8 cellular contexts compared by ENCODE assay signal in the genomic region with DNA sequence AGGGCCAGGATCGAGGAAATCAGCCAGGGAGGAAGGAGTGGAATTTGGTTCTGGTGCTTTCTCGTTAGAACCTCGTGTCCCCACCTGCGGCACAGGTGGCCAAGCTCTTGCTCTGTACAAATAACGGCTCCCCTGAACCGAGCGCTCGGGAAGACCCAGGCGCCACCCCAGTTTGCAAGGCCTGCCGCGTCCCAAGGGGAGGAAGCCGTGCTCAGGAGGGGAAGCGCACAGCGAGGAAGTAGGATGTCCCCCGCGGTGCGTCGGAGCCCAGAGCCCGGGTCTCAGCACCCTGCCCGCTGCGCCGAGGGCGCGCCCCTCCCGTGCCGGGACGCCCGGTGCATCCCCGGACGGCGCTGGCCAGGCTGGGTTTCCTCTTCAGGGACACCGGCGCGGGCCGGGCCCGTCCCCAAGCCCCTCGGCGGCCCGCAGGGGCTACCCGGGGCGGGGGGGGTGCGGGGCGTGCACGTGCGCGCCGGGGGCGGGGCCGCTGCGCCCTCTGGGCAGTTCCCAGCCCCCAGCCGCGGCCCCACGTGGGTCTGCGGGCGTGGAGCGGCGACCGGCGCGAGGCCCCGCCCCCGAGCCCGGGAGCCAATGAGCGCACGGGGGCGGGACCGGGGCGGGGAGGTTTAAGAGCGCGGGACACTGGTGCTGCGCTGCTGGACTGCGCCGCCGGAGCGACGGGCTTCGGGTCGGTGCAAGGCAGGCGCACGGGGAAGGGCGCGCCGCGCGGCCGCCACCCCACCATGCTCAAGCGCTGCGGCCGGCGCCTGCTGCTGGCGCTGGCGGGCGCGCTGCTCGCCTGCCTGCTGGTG. TPM values are rescaled to one million over a fixed set of nuclear protein-coding genes. Genes with fewer than 3 reads are reported as not detected.
DNase-seq lines count a peak whose midpoint lies in the region; ATAC-seq and TF ChIP-seq lines count a peak whose summit lies in the region.

A gene with protein sequence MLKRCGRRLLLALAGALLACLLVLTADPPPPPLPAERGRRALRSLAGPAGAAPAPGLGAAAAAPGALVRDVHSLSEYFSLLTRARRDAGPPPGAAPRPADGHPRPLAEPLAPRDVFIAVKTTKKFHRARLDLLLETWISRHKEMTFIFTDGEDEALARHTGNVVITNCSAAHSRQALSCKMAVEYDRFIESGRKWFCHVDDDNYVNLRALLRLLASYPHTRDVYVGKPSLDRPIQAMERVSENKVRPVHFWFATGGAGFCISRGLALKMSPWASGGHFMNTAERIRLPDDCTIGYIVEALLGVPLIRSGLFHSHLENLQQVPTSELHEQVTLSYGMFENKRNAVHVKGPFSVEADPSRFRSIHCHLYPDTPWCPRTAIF (plus strand): TSS at position 656 of the 812 bp plus-strand sequence. CDS start 88 bp downstream, at position 744.

- peak within 1 kb of the TSS; percentile 49 to 54 for H3K4me3 ChIP-seq in cardiac fibroblast (replicated peaks in 1 of 2; ENCODE audit: low read depth in 2 of 2, low read length in 2 of 2)

- DNase-seq in ACHN (peak; percentile 96), NCI-H2196 treated with DMSO at 0.1 percent for 48 hours (lab: John Stamatoyannopoulos, UW; ENCODE audit: unreplicated experiment) (peak; percentile 73), WTC11 (ENCODE audit: low spot score) (peak; percentile 81), cardiac fibroblast (ENCODE audit: low read depth in 2 of 2) (peak; percentile 84 to 90), iris pigment epithelial cell (ENCODE audit: low read depth) (peak; percentile 84)
- DNase-seq in stimulated activated CD4-positive, alpha-beta T cell treated with anti-CD3 and anti-CD28 coated beads, Interleukin-12 subunit alpha, Interleukin-12 subunit beta, amount 100 ng/mL, for 24 hours (ENCODE audit: low read depth in 2 of 2), result peak; percentile 66 to 79

- peaks cover 45% of the 10 kb centered on the region for H3K4me1 Mint-ChIP-seq in WTC11

- H3K27ac Mint-ChIP-seq in WTC11, result no peak within 1 kb of the TSS

- POLR2A ChIA-PET in WTC11 (lab: Charles Lee), result interaction anchor here (1.0 kb wide), 1 partner anchor 51 kb away, joined by 3 read pairs; no protein-coding TSS in a partner anchor

- ATAC-seq in GM18867 (IDR thresholded peaks at IDR 0.05; ENCODE audit: unreplicated experiment), result peak; percentile 85
- ATAC-seq in HG03095 (IDR thresholded peaks at IDR 0.05; ENCODE audit: unreplicated experiment), result peak; percentile 82
- ATAC-seq in WTC11, result peak; percentile 75

- in situ Hi-C loops in ACHN (cut with HindIII; ENCODE audit: low pct_ligation_motif_present, low pct_unique_long_range_greater_than_20kb, low sequenced_read_pairs), result no loop called here

- peaks cover 24% of the 10 kb centered on the region for H3K27me3 Mint-ChIP-seq in WTC11 (ENCODE audit: low read depth)

- CTCF ChIA-PET in WTC11 (lab: Charles Lee), result interaction anchor here (1.1 to 2.9 kb wide), 2 partner anchors 19 to 50 kb away, joined by 4 to 15 read pairs; no protein-coding TSS in a partner anchor

- peak within 1 kb of the TSS; percentile 85 for H3K4me3 Mint-ChIP-seq in WTC11

- no peaks in the 10 kb centered on the region for H3K36me3 Mint-ChIP-seq in WTC11

- no peaks in the 10 kb centered on the region for H3K9me3 Mint-ChIP-seq in WTC11

- no peak for TF ChIP-seq CTCF in WTC11 (IDR thresholded peaks at IDR 0.05)
- no peak for TF ChIP-seq CTCF in cardiac fibroblast (IDR thresholded peaks at IDR 0.05; ENCODE audit: low read depth, low read length)

TF ChIP-seq in WTC11, 78 proteins besides CTCF, POLR2A, EP300 and RAD21 (continues in another document):
- TF ChIP-seq, protein P1, sequence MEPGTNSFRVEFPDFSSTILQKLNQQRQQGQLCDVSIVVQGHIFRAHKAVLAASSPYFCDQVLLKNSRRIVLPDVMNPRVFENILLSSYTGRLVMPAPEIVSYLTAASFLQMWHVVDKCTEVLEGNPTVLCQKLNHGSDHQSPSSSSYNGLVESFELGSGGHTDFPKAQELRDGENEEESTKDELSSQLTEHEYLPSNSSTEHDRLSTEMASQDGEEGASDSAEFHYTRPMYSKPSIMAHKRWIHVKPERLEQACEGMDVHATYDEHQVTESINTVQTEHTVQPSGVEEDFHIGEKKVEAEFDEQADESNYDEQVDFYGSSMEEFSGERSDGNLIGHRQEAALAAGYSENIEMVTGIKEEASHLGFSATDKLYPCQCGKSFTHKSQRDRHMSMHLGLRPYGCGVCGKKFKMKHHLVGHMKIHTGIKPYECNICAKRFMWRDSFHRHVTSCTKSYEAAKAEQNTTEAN (CRISPR knock-in tag; IDR thresholded peaks at IDR 0.05), result no peak
- TF ChIP-seq, protein P2, sequence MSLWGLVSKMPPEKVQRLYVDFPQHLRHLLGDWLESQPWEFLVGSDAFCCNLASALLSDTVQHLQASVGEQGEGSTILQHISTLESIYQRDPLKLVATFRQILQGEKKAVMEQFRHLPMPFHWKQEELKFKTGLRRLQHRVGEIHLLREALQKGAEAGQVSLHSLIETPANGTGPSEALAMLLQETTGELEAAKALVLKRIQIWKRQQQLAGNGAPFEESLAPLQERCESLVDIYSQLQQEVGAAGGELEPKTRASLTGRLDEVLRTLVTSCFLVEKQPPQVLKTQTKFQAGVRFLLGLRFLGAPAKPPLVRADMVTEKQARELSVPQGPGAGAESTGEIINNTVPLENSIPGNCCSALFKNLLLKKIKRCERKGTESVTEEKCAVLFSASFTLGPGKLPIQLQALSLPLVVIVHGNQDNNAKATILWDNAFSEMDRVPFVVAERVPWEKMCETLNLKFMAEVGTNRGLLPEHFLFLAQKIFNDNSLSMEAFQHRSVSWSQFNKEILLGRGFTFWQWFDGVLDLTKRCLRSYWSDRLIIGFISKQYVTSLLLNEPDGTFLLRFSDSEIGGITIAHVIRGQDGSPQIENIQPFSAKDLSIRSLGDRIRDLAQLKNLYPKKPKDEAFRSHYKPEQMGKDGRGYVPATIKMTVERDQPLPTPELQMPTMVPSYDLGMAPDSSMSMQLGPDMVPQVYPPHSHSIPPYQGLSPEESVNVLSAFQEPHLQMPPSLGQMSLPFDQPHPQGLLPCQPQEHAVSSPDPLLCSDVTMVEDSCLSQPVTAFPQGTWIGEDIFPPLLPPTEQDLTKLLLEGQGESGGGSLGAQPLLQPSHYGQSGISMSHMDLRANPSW (CRISPR knock-in tag; conservative IDR thresholded peaks at IDR 0.05; ENCODE audit: low read depth), result no peak
- TF ChIP-seq, protein P3, sequence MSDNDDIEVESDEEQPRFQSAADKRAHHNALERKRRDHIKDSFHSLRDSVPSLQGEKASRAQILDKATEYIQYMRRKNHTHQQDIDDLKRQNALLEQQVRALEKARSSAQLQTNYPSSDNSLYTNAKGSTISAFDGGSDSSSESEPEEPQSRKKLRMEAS (CRISPR knock-in tag; IDR thresholded peaks at IDR 0.05), result peak; percentile 16; the same call in 1 of the 2 replicates
- TF ChIP-seq GABPB1 (CRISPR knock-in tag; IDR thresholded peaks at IDR 0.05) (no peak), FOXK1 (CRISPR knock-in tag; IDR thresholded peaks at IDR 0.05) (0 out of 2 replicates have a peak, but pooled peaks have one; percentile 44), NR3C1 (CRISPR knock-in tag; conservative IDR thresholded peaks at IDR 0.05; ENCODE audit: low read depth) (0 out of 2 replicates have a peak, but pooled peaks have one; percentile 77), TEAD4 (CRISPR knock-in tag; IDR thresholded peaks at IDR 0.05) (no peak), RELA (CRISPR knock-in tag; IDR thresholded peaks at IDR 0.05; ENCODE audit: borderline replicate concordance) (no peak)
- TF ChIP-seq, protein P4, sequence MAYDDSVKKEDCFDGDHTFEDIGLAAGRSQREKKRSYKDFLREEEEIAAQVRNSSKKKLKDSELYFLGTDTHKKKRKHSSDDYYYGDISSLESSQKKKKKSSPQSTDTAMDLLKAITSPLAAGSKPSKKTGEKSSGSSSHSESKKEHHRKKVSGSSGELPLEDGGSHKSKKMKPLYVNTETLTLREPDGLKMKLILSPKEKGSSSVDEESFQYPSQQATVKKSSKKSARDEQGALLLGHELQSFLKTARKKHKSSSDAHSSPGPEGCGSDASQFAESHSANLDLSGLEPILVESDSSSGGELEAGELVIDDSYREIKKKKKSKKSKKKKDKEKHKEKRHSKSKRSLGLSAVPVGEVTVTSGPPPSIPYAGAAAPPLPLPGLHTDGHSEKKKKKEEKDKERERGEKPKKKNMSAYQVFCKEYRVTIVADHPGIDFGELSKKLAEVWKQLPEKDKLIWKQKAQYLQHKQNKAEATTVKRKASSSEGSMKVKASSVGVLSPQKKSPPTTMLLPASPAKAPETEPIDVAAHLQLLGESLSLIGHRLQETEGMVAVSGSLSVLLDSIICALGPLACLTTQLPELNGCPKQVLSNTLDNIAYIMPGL (CRISPR knock-in tag; IDR thresholded peaks at IDR 0.05), result peak; percentile 37; the same call in 1 of the 2 replicates
- TF ChIP-seq, protein P5, sequence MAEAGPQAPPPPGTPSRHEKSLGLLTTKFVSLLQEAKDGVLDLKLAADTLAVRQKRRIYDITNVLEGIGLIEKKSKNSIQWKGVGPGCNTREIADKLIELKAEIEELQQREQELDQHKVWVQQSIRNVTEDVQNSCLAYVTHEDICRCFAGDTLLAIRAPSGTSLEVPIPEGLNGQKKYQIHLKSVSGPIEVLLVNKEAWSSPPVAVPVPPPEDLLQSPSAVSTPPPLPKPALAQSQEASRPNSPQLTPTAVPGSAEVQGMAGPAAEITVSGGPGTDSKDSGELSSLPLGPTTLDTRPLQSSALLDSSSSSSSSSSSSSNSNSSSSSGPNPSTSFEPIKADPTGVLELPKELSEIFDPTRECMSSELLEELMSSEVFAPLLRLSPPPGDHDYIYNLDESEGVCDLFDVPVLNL (CRISPR knock-in tag; IDR thresholded peaks at IDR 0.05; ENCODE audit: borderline replicate concordance, low read depth), result no peak
- TF ChIP-seq, protein P6, sequence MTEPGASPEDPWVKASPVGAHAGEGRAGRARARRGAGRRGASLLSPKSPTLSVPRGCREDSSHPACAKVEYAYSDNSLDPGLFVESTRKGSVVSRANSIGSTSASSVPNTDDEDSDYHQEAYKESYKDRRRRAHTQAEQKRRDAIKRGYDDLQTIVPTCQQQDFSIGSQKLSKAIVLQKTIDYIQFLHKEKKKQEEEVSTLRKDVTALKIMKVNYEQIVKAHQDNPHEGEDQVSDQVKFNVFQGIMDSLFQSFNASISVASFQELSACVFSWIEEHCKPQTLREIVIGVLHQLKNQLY (CRISPR knock-in tag; IDR thresholded peaks at IDR 0.05), result no peak

RNA-seq across cellular contexts. Expression of the gene that starts here (rescaled TPM):
- total RNA-seq in WTC11 (2021), result 24.1 to 29.4 TPM (median 26.5 TPM) in 3 replicates

Comparison
In these comparisons a context has a peak if more than half of its experiments do, and no peak if none do; other contexts are left out.
1. Peak in every context shown above with its lines: DNase-seq, ATAC-seq and H3K4me3 ChIP-seq.